In genomic region chr4:65669981-65670330, GRCh38 we compare ENCODE assay signal across 10 cellular contexts. TPM values are rescaled to one million over a fixed set of nuclear protein-coding genes. Genes with fewer than 3 reads are reported as not detected.
DNase-seq lines count a peak whose midpoint lies in the region; ATAC-seq and TF ChIP-seq lines count a peak whose summit lies in the region.
"Had no signal": no experiment of that assay in that cellular context is flagged by ENCODE, and none has a peak within 500 bp of the region (broad histone marks: within the 10 kb centered on the region; RNA-seq: fewer than 3 reads in every experiment).

No MANE protein-coding gene starts in this region.

- H3K27ac ChIP-seq in RWPE1 (peak overlapping the region; percentile 86), gastroesophageal sphincter (peak overlapping the region in 1 of 4 donors; percentile 37), prostate gland (peak overlapping the region; percentile 75 to 84)

- no peak for TF ChIP-seq CTCF in BE2C (IDR thresholded peaks at IDR 0.05; ENCODE audit: low read depth, low read length)
- no peak for TF ChIP-seq CTCF in RWPE1 (conservative IDR thresholded peaks at IDR 0.05; ENCODE audit: low read depth)
- peak in 2 of 4 experiments; percentile 13 to 26 for TF ChIP-seq CTCF in gastroesophageal sphincter (IDR thresholded peaks at IDR 0.05)
- TF ChIP-seq CTCF in prostate gland (IDR thresholded peaks at IDR 0.05): no peak

- POLR2A ChIA-PET in RWPE1 (lab: Yijun Ruan, JAX; ENCODE audit: low non-redundant PET): no interaction called here

- CTCF ChIA-PET in RWPE1 (lab: Yijun Ruan, JAX): no interaction called here

- H3K27me3 ChIP-seq in BE2C (peaks cover 47% of the 10 kb centered on the region), gastroesophageal sphincter (peaks cover 49% of the 10 kb centered on the region), prostate gland (replicated peaks; ENCODE audit: insufficient read depth) (no peaks in the 10 kb centered on the region)

- 0% methylated on average over 5 to 7 of the region's 8 CpGs for WGBS in gastroesophageal sphincter (ENCODE audit: low coverage in 1 of 2), 2 donors
- WGBS in prostate gland: under 1% methylated on average over 8 of the region's 8 CpGs

- H3K9me3 ChIP-seq in BE2C: no peaks in the 10 kb centered on the region
- no peaks in the 10 kb centered on the region for H3K9me3 ChIP-seq in gastroesophageal sphincter
- H3K9me3 ChIP-seq in prostate gland: no peaks in the 10 kb centered on the region

- H3K4me3 ChIP-seq in BE2C (ENCODE audit: low read depth, low read length): peak overlapping the region; percentile 70
- H3K4me3 ChIP-seq in gastroesophageal sphincter: peak overlapping the region; percentile 34 to 50
- H3K4me3 ChIP-seq in prostate gland: peak overlapping the region; percentile 34 to 53

- intact Hi-C loops in prostate gland (cut with DNase I): no loop called here

- no peak for TF ChIP-seq POLR2A in gastroesophageal sphincter (IDR thresholded peaks at IDR 0.05)
- no peak for TF ChIP-seq POLR2A in prostate gland (IDR thresholded peaks at IDR 0.05)

- ATAC-seq in gastroesophageal sphincter: no peak
- no peak for ATAC-seq in HG02852 (IDR thresholded peaks at IDR 0.05; ENCODE audit: unreplicated experiment)
- ATAC-seq in HG03378 (IDR thresholded peaks at IDR 0.05; ENCODE audit: unreplicated experiment): no peak
- no peak for ATAC-seq in HG03045 (IDR thresholded peaks at IDR 0.05; ENCODE audit: unreplicated experiment)

- H3K36me3 ChIP-seq in BE2C (no peaks in the 10 kb centered on the region), gastroesophageal sphincter (no peaks in the 10 kb centered on the region), prostate gland (no peaks in the 10 kb centered on the region)

- DNase-seq in BE2C: no peak
- DNase-seq in RWPE1 (ENCODE audit: low spot score): no peak
- DNase-seq in prostate gland (ENCODE audit: low spot score): no peak
- no peak for DNase-seq in D341Med (ENCODE audit: low spot score)
- DNase-seq: DMS79, naive B cell had no signal

- no peak for TF ChIP-seq EP300 in gastroesophageal sphincter (IDR thresholded peaks at IDR 0.05)

- H3K4me1 ChIP-seq in BE2C (no peaks in the 10 kb centered on the region), gastroesophageal sphincter (peaks cover 0 to 35% (median 13%) of the 10 kb centered on the region in 3 donors), prostate gland (replicated peaks) (no peaks in the 10 kb centered on the region)

RNA-seq across cellular contexts. Expression of gene EPHA5, which starts 0.3 kb away (rescaled TPM):
- 0.76 TPM for polyA plus RNA-seq in BE2C (2012; ENCODE audit: insufficient read depth, insufficient read length, low read depth)
- total RNA-seq in gastroesophageal sphincter: under 1 TPM; 0.10 to 0.78 (median 0.50) TPM
- total RNA-seq in prostate gland: 10 to 100 TPM in 1 of 2 donors, 1 to 10 TPM in 1; 2.2 to 11.0 TPM
